1 cellular context compared by ENCODE assay signal in the genomic region with DNA sequence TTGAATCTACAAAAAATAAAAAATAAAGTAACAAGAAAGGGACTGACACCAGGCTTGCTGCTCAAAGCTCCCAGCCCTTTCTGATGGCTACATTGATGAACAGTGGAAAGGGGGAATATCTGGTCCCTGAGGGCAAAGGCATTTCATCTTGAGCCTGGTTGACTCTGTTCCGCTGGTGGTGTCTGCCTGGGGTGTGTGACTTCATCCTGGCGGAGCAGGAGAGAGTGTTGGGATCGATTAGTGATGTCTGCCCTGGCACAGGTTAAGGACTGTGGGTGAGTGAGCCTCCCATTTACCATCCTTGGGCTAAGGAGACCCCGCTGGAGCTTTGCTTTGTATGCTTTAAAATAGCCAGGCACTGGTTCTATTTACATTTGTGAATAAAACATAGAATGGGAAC.
TF ChIP-seq lines count a peak whose summit lies in the region.

No MANE protein-coding gene starts in this region.

TF ChIP-seq in K562, 482 proteins besides CTCF, POLR2A, EP300 and RAD21 (continued from another document):
- TF ChIP-seq, protein P1, sequence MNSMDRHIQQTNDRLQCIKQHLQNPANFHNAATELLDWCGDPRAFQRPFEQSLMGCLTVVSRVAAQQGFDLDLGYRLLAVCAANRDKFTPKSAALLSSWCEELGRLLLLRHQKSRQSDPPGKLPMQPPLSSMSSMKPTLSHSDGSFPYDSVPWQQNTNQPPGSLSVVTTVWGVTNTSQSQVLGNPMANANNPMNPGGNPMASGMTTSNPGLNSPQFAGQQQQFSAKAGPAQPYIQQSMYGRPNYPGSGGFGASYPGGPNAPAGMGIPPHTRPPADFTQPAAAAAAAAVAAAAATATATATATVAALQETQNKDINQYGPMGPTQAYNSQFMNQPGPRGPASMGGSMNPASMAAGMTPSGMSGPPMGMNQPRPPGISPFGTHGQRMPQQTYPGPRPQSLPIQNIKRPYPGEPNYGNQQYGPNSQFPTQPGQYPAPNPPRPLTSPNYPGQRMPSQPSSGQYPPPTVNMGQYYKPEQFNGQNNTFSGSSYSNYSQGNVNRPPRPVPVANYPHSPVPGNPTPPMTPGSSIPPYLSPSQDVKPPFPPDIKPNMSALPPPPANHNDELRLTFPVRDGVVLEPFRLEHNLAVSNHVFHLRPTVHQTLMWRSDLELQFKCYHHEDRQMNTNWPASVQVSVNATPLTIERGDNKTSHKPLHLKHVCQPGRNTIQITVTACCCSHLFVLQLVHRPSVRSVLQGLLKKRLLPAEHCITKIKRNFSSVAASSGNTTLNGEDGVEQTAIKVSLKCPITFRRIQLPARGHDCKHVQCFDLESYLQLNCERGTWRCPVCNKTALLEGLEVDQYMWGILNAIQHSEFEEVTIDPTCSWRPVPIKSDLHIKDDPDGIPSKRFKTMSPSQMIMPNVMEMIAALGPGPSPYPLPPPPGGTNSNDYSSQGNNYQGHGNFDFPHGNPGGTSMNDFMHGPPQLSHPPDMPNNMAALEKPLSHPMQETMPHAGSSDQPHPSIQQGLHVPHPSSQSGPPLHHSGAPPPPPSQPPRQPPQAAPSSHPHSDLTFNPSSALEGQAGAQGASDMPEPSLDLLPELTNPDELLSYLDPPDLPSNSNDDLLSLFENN (IDR thresholded peaks at IDR 0.05; ENCODE audit: low read depth in 2 of 2, low read length in 2 of 2), result peak in 1 of 2 experiments; percentile 75; a peak in 2 of 4 replicates
- no peak for TF ChIP-seq XRCC5 (IDR thresholded peaks at IDR 0.05; ENCODE audit: low read depth, low read length)
- TF ChIP-seq EWSR1 (IDR thresholded peaks at IDR 0.05; ENCODE audit: borderline replicate concordance, low read depth, partially characterized antibody), result no peak
- no peak for TF ChIP-seq ZNF586 (CRISPR knock-in tag; conservative IDR thresholded peaks at IDR 0.05)
- no peak for TF ChIP-seq HIVEP1 (CRISPR knock-in tag; IDR thresholded peaks at IDR 0.05)
- TF ChIP-seq ATF7 (IDR thresholded peaks at IDR 0.05), result 0 out of 2 replicates have a peak, but pooled peaks have one; percentile 48
- TF ChIP-seq RFX1 (IDR thresholded peaks at IDR 0.05), result no peak
- TF ChIP-seq ZNF644 (tag; IDR thresholded peaks at IDR 0.05; ENCODE audit: low read depth), result no peak
- TF ChIP-seq GTF2E2 (tag; IDR thresholded peaks at IDR 0.05), result no peak
- no peak for TF ChIP-seq FOXA1 (IDR thresholded peaks at IDR 0.05; ENCODE audit: borderline replicate concordance)
- no peak for TF ChIP-seq ZBTB1 (CRISPR knock-in tag; IDR thresholded peaks at IDR 0.05; ENCODE audit: borderline replicate concordance, low read depth)
- TF ChIP-seq, protein P2, sequence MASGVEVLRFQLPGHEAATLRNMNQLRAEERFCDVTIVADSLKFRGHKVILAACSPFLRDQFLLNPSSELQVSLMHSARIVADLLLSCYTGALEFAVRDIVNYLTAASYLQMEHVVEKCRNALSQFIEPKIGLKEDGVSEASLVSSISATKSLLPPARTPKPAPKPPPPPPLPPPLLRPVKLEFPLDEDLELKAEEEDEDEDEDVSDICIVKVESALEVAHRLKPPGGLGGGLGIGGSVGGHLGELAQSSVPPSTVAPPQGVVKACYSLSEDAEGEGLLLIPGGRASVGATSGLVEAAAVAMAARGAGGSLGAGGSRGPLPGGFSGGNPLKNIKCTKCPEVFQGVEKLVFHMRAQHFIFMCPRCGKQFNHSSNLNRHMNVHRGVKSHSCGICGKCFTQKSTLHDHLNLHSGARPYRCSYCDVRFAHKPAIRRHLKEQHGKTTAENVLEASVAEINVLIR (CRISPR knock-in tag; IDR thresholded peaks at IDR 0.05), result no peak
- TF ChIP-seq NR2F6 (CRISPR knock-in tag; IDR thresholded peaks at IDR 0.05), result no peak
- TF ChIP-seq, protein P3, sequence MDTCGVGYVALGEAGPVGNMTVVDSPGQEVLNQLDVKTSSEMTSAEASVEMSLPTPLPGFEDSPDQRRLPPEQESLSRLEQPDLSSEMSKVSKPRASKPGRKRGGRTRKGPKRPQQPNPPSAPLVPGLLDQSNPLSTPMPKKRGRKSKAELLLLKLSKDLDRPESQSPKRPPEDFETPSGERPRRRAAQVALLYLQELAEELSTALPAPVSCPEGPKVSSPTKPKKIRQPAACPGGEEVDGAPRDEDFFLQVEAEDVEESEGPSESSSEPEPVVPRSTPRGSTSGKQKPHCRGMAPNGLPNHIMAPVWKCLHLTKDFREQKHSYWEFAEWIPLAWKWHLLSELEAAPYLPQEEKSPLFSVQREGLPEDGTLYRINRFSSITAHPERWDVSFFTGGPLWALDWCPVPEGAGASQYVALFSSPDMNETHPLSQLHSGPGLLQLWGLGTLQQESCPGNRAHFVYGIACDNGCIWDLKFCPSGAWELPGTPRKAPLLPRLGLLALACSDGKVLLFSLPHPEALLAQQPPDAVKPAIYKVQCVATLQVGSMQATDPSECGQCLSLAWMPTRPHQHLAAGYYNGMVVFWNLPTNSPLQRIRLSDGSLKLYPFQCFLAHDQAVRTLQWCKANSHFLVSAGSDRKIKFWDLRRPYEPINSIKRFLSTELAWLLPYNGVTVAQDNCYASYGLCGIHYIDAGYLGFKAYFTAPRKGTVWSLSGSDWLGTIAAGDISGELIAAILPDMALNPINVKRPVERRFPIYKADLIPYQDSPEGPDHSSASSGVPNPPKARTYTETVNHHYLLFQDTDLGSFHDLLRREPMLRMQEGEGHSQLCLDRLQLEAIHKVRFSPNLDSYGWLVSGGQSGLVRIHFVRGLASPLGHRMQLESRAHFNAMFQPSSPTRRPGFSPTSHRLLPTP (IDR thresholded peaks at IDR 0.05; ENCODE audit: borderline replicate concordance, extremely low read depth, insufficient read length), result no peak
- TF ChIP-seq, protein P4, sequence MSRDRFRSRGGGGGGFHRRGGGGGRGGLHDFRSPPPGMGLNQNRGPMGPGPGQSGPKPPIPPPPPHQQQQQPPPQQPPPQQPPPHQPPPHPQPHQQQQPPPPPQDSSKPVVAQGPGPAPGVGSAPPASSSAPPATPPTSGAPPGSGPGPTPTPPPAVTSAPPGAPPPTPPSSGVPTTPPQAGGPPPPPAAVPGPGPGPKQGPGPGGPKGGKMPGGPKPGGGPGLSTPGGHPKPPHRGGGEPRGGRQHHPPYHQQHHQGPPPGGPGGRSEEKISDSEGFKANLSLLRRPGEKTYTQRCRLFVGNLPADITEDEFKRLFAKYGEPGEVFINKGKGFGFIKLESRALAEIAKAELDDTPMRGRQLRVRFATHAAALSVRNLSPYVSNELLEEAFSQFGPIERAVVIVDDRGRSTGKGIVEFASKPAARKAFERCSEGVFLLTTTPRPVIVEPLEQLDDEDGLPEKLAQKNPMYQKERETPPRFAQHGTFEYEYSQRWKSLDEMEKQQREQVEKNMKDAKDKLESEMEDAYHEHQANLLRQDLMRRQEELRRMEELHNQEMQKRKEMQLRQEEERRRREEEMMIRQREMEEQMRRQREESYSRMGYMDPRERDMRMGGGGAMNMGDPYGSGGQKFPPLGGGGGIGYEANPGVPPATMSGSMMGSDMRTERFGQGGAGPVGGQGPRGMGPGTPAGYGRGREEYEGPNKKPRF (IDR thresholded peaks at IDR 0.05; ENCODE audit: low read depth, low read length), result no peak
- no peak for TF ChIP-seq MAZ (CRISPR knock-in tag; conservative IDR thresholded peaks at IDR 0.05 in 1 of 2, IDR thresholded peaks at IDR 0.05 in 1 of 2)
- peak; percentile 97 for TF ChIP-seq ZBTB17 (CRISPR knock-in tag; IDR thresholded peaks at IDR 0.05)
- TF ChIP-seq, protein P5, sequence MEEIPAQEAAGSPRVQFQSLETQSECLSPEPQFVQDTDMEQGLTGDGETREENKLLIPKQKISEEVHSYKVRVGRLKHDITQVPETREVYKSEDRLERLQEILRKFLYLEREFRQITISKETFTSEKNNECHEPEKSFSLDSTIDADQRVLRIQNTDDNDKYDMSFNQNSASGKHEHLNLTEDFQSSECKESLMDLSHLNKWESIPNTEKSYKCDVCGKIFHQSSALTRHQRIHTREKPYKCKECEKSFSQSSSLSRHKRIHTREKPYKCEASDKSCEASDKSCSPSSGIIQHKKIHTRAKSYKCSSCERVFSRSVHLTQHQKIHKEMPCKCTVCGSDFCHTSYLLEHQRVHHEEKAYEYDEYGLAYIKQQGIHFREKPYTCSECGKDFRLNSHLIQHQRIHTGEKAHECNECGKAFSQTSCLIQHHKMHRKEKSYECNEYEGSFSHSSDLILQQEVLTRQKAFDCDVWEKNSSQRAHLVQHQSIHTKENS (CRISPR knock-in tag; IDR thresholded peaks at IDR 0.05), result no peak
